ENCODE assay signal across 10 cellular contexts in genomic region chr2:190582761-190583506, GRCh38. TPM values are rescaled to one million over a fixed set of nuclear protein-coding genes. Genes with fewer than 3 reads are reported as not detected.
A peak's percentile ranks its signal among the peaks of the same experiment; 100 is the strongest.
DNase-seq lines count a peak whose midpoint lies in the region; ATAC-seq and TF ChIP-seq lines count a peak whose summit lies in the region.
"Had no signal": no experiment of that assay in that cellular context is flagged by ENCODE, and none has a peak within 500 bp of the region (broad histone marks: within the 10 kb centered on the region; RNA-seq: fewer than 3 reads in every experiment).

No MANE protein-coding gene starts in this region.

- no peak overlapping the region for H3K4me3 ChIP-seq in BE2C (ENCODE audit: low read depth, low read length)

- peak; percentile 61 for ATAC-seq in GM18861 (IDR thresholded peaks at IDR 0.05; ENCODE audit: unreplicated experiment)
- peak; percentile 76 for ATAC-seq in GM21717 (IDR thresholded peaks at IDR 0.05; ENCODE audit: unreplicated experiment)
- peak; percentile 66 for ATAC-seq in HG03460 (IDR thresholded peaks at IDR 0.05; ENCODE audit: unreplicated experiment)

- peak; percentile 28 for DNase-seq in myocyte (ENCODE audit: low read depth)
- no peak for DNase-seq in BE2C
- DNase-seq in HT-29 (ENCODE audit: low spot score): no peak
- no peak for DNase-seq in SHP77 treated with DMSO at 0.1 percent for 48 hours (lab: John Stamatoyannopoulos, UW)
- DNase-seq in NCI-H774 (lab: John Stamatoyannopoulos, UW): no peak
- DNase-seq: activated naive CD8-positive, alpha-beta T cell treated with anti-CD3 and anti-CD28 coated beads, Interleukin-2, amount 50 U/mL, for 24 hours; DMS53 had no signal

- no peaks in the 10 kb centered on the region for H3K9me3 ChIP-seq in BE2C

- H3K36me3 ChIP-seq in BE2C: no peaks in the 10 kb centered on the region

- no peak for TF ChIP-seq CTCF in BE2C (IDR thresholded peaks at IDR 0.05; ENCODE audit: low read depth, low read length)

- no peaks in the 10 kb centered on the region for H3K27me3 ChIP-seq in BE2C

- H3K4me1 ChIP-seq in BE2C: peaks cover 14% of the 10 kb centered on the region

RNA-seq across cellular contexts. Expression of gene NEMP2, which starts 48.4 kb away (rescaled TPM):
- 2.0 and 4.7 TPM in 2 replicates for total RNA-seq in myocyte
- polyA plus RNA-seq in myocyte (2012): 3.6 TPM
- polyA plus RNA-seq in BE2C (2012; ENCODE audit: insufficient read depth, insufficient read length, low read depth): 3.2 TPM
- total RNA-seq in HT-29 (2014; rRNA removed; shearing (Covaris generic)): 1.7 and 2.0 TPM in 2 replicates
